Comparison of ENCODE assay signal across 8 cellular contexts in the genomic region with DNA sequence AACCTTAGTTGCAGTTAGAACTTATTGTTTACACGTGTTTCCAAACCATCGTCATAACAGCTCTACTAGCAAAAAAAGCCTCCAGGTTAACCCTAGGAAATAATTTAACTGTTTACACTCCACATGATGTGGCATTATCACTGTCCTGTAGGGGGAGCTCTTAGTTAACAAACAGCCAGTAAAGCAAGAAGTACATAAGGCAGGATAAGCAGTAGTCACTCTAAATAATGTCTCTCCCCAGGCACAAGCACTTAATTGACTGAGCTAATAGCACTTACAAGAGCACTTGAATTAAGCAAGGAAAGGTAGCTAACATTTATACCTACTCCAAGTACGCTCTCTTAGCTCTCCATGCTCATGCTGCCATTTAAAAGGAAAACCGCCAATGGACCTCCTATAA.
DNase-seq lines count a peak whose midpoint lies in the region; ATAC-seq and TF ChIP-seq lines count a peak whose summit lies in the region.
"Not testable (repeated sequence)": the region's sequence is repeated elsewhere in the genome, so short reads cannot be mapped to it uniquely, and the experiment has no call there.

No MANE protein-coding gene starts in this region.

- intact Hi-C loops in mucosa of descending colon (cut with DNase I, micrococcal nuclease); transverse colon (cut with DNase I; ENCODE audit: low total_unique reads): not testable (repeated sequence)

- H3K36me3 Mint-ChIP-seq in glutamatergic neuron (ENCODE audit: unreplicated experiment), result not testable (repeated sequence)

- CTCF ChIA-PET in RWPE1 (lab: Yijun Ruan, JAX), result interaction anchor here (0.7 kb wide), 1 partner anchor 115 kb away, joined by 3 read pairs; no protein-coding TSS in a partner anchor

- WGBS in transverse colon (ENCODE audit: low coverage in 1 of 2), 2 donors, result 46 to 50% methylated on average over 4 of the region's 4 CpGs

- not testable (repeated sequence) for H3K36me3 ChIP-seq in mucosa of descending colon (ENCODE audit: low read depth); transverse colon

- H3K4me1 Mint-ChIP-seq in glutamatergic neuron (ENCODE audit: low read depth, unreplicated experiment), result not testable (repeated sequence)

- H3K4me3 ChIP-seq in AG09309 (ENCODE audit: control insufficient read depth, low read depth, low read length); choroid plexus epithelial cell (ENCODE audit: low read depth, low read length); mucosa of descending colon; transverse colon: not testable (repeated sequence)

- not testable (repeated sequence) for H3K27ac Mint-ChIP-seq in glutamatergic neuron (ENCODE audit: unreplicated experiment)

- not testable (repeated sequence) for H3K4me3 Mint-ChIP-seq in glutamatergic neuron (ENCODE audit: unreplicated experiment)

- not testable (repeated sequence) for H3K27me3 Mint-ChIP-seq in glutamatergic neuron (ENCODE audit: unreplicated experiment)

- DNase-seq in AG09309 (ENCODE audit: low read depth); RWPE1 (ENCODE audit: low spot score); choroid plexus epithelial cell (ENCODE audit: low read depth); glutamatergic neuron; mucosa of descending colon; transverse colon: not testable (repeated sequence)

- not testable (repeated sequence) for H3K9me3 Mint-ChIP-seq in glutamatergic neuron (ENCODE audit: unreplicated experiment)

- TF ChIP-seq CTCF in AG09309 (IDR thresholded peaks at IDR 0.05; ENCODE audit: control insufficient read depth, insufficient read depth, low read depth, low read length, missing control alignments) (peak; percentile 6), GM12872 (IDR thresholded peaks at IDR 0.05; ENCODE audit: insufficient read depth, low read depth, low read length) (peak; percentile 39; the same call in 1 of the 3 replicates), LNCAP (IDR thresholded peaks at IDR 0.05) (peak; percentile 41; the same call in 1 of the 2 replicates), RWPE1 (conservative IDR thresholded peaks at IDR 0.05; ENCODE audit: low read depth) (peak; percentile 41; the same call in 1 of the 2 replicates), choroid plexus epithelial cell (conservative IDR thresholded peaks at IDR 0.05; ENCODE audit: low read depth, low read length) (peak; percentile 24), glutamatergic neuron (IDR thresholded peaks at IDR 0.05; ENCODE audit: partially characterized antibody, unreplicated experiment) (peak; percentile 60), transverse colon (IDR thresholded peaks at IDR 0.05) (peak in 4 of 5 experiments; percentile 15 to 34 (median 28))
- not testable (repeated sequence) for TF ChIP-seq CTCF in mucosa of descending colon (IDR thresholded peaks at IDR 0.05)

- not testable (repeated sequence) for TF ChIP-seq POLR2A in transverse colon (IDR thresholded peaks at IDR 0.05)

- not testable (repeated sequence) for H3K9me3 ChIP-seq in mucosa of descending colon, transverse colon

- not testable (repeated sequence) for H3K27ac ChIP-seq in RWPE1, transverse colon

- POLR2A ChIA-PET in RWPE1 (lab: Yijun Ruan, JAX; ENCODE audit: low non-redundant PET), result not testable (repeated sequence)

- not testable (repeated sequence) for H3K4me1 ChIP-seq in mucosa of descending colon (ENCODE audit: low read depth); transverse colon

- H3K27me3 ChIP-seq in transverse colon, result not testable (repeated sequence)

- in situ Hi-C loops in transverse colon (cut with MboI; ENCODE audit: low pct_ligation_motif_present in 1 of 4, low pct_unique_long_range_greater_than_20kb in 1 of 4, low sequenced_read_pairs in 3 of 4), result not testable (repeated sequence)

- ATAC-seq in mucosa of descending colon, result peak; percentile 28

- TF ChIP-seq EP300 in transverse colon (IDR thresholded peaks at IDR 0.05; ENCODE audit: low read depth), result not testable (repeated sequence)
